In genomic region chr6:148343028-148343374, GRCh38 we compare ENCODE assay signal across 8 cellular contexts. TPM values are rescaled to one million over a fixed set of nuclear protein-coding genes. Genes with fewer than 3 reads are reported as not detected.
DNase-seq lines count a peak whose midpoint lies in the region; ATAC-seq and TF ChIP-seq lines count a peak whose summit lies in the region.

No MANE protein-coding gene starts in this region.

- ATAC-seq in omental fat pad (ENCODE audit: low FRiP score): peak; percentile 22

- no peaks in the 10 kb centered on the region for H3K36me3 ChIP-seq in BLaER1 treated with 17β-estradiol and CSF1 and Interleukin-3, amounts not matched to agents 10 nM and 100 nM

- no peaks in the 10 kb centered on the region; a peak in 1 of 22 replicates for H4K20me1 ChIP-seq in BLaER1 treated with 17β-estradiol and CSF1 and Interleukin-3, amounts not matched to agents 10 nM and 100 nM

- peaks cover 37 to 69% (median 54%) of the 10 kb centered on the region in 11 experiments for H3K27me3 ChIP-seq in BLaER1 treated with 17β-estradiol and CSF1 and Interleukin-3, amounts not matched to agents 10 nM and 100 nM

- DNase-seq in NCI-H146 (lab: John Stamatoyannopoulos, UW) (peak; percentile 71), epithelial cell of proximal tubule (ENCODE audit: low read depth) (no peak), omental fat pad (ENCODE audit: low spot score) (no peak), NOMO-1 treated with DMSO at 0.1 percent for 48 hours (lab: John Stamatoyannopoulos, UW; ENCODE audit: unreplicated experiment) (no peak), SW480 (ENCODE audit: low spot score) (no peak), putamen (ENCODE audit: low spot score) (no peak), RPMI8226 (no peak)

- no peak for TF ChIP-seq CTCF in epithelial cell of proximal tubule (conservative IDR thresholded peaks at IDR 0.05; ENCODE audit: low read depth, low read length)
- no peak for TF ChIP-seq CTCF in omental fat pad (IDR thresholded peaks at IDR 0.05)

- peak overlapping the region; percentile 53 to 69 (median 61) for H3K4me3 ChIP-seq in BLaER1 treated with 17β-estradiol and CSF1 and Interleukin-3, amounts not matched to agents 10 nM and 100 nM
- peak overlapping the region; percentile 82 for H3K4me3 ChIP-seq in epithelial cell of proximal tubule (ENCODE audit: low read depth, low read length)

- peaks cover 0 to 36% (median 4%) of the 10 kb centered on the region in 10 experiments; a peak in 5 of 20 replicates for H3K4me1 ChIP-seq in BLaER1 treated with 17β-estradiol and CSF1 and Interleukin-3, amounts not matched to agents 10 nM and 100 nM

- H3K27ac ChIP-seq in BLaER1 treated with 17β-estradiol and CSF1 and Interleukin-3, amounts not matched to agents 10 nM and 100 nM: peak overlapping the region in 3 of 11 experiments; percentile 55 to 68 (median 57); a peak in 4 of 22 replicates

- H3K9me3 ChIP-seq in BLaER1 treated with 17β-estradiol and CSF1 and Interleukin-3, amounts not matched to agents 10 nM and 100 nM (replicated peaks in 1 of 11): peaks cover 0 to 14% (median 0%) of the 10 kb centered on the region in 11 experiments; a peak in 5 of 22 replicates

- peak overlapping the region in 9 of 11 experiments; percentile 20 to 79 (median 41); a peak in 13 of 22 replicates for H3K9ac ChIP-seq in BLaER1 treated with 17β-estradiol and CSF1 and Interleukin-3, amounts not matched to agents 10 nM and 100 nM

- peak overlapping the region; percentile 58 to 88 (median 79) for H3K4me2 ChIP-seq in BLaER1 treated with 17β-estradiol and CSF1 and Interleukin-3, amounts not matched to agents 10 nM and 100 nM

RNA-seq across cellular contexts. Expression of gene SASH1, which starts 0.4 kb away (rescaled TPM):
- total RNA-seq in epithelial cell of proximal tubule: 9.5 and 10.6 TPM in 2 replicates
- 100 to 1,000 TPM; 142 to 214 (median 173) TPM for total RNA-seq in omental fat pad

Comparison
In these comparisons a context has a peak if more than half of its experiments do, and no peak if none do; other contexts are left out.
1. RNA of gene SASH1, which starts 0.4 kb away (total RNA-seq): 142 to 214 TPM in omental fat pad; 9.5 to 10.6 TPM in epithelial cell of proximal tubule; every median in the first group is over 10 times any median in the second.